In genomic region chr12:48640854-48641253, GRCh38 we compare ENCODE assay signal across 2 cellular contexts.
TF ChIP-seq lines count a peak whose summit lies in the region.

No MANE protein-coding gene starts in this region.

TF ChIP-seq in HEK293, 187 proteins besides CTCF, POLR2A, EP300 and RAD21 (continued from another document):
- TF ChIP-seq, protein P1, sequence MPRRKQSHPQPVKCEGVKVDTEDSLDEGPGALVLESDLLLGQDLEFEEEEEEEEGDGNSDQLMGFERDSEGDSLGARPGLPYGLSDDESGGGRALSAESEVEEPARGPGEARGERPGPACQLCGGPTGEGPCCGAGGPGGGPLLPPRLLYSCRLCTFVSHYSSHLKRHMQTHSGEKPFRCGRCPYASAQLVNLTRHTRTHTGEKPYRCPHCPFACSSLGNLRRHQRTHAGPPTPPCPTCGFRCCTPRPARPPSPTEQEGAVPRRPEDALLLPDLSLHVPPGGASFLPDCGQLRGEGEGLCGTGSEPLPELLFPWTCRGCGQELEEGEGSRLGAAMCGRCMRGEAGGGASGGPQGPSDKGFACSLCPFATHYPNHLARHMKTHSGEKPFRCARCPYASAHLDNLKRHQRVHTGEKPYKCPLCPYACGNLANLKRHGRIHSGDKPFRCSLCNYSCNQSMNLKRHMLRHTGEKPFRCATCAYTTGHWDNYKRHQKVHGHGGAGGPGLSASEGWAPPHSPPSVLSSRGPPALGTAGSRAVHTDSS (tag by site-specific recombination; IDR thresholded peaks at IDR 0.05) = no peak

TF ChIP-seq in K562, 482 proteins besides CTCF, POLR2A, EP300 and RAD21 (continued from another document):
- TF ChIP-seq ZNF184 (CRISPR knock-in tag; IDR thresholded peaks at IDR 0.05) = no peak
- TF ChIP-seq, protein P2, sequence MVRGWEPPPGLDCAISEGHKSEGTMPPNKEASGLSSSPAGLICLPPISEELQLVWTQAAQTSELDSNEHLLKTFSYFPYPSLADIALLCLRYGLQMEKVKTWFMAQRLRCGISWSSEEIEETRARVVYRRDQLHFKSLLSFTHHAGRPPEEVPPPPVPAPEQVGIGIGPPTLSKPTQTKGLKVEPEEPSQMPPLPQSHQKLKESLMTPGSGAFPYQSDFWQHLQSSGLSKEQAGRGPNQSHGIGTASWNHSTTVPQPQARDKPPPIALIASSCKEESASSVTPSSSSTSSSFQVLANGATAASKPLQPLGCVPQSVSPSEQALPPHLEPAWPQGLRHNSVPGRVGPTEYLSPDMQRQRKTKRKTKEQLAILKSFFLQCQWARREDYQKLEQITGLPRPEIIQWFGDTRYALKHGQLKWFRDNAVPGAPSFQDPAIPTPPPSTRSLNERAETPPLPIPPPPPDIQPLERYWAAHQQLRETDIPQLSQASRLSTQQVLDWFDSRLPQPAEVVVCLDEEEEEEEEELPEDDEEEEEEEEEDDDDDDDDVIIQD (CRISPR knock-in tag; IDR thresholded peaks at IDR 0.05) = no peak
- no peak for TF ChIP-seq SMARCA5 (IDR thresholded peaks at IDR 0.05)
- TF ChIP-seq ZC3H8 (IDR thresholded peaks at IDR 0.05) = no peak
- TF ChIP-seq MAFF (IDR thresholded peaks at IDR 0.05; ENCODE audit: low read length) = no peak
- no peak for TF ChIP-seq XRCC4 (IDR thresholded peaks at IDR 0.05; ENCODE audit: extremely low read depth, insufficient read depth, insufficient read length)
- TF ChIP-seq ATF1 (CRISPR knock-in tag; IDR thresholded peaks at IDR 0.05) = no peak
- TF ChIP-seq ATF1 (tag; IDR thresholded peaks at IDR 0.05) = no peak
